Comparison of ENCODE assay signal across 11 cellular contexts in genomic region chr7:108503112-108504026, GRCh38. TPM values are rescaled to one million over a fixed set of nuclear protein-coding genes. Genes with fewer than 3 reads are reported as not detected.
DNase-seq lines count a peak whose midpoint lies in the region; ATAC-seq and TF ChIP-seq lines count a peak whose summit lies in the region.
"Had no signal": no experiment of that assay in that cellular context is flagged by ENCODE, and none has a peak within 500 bp of the region (broad histone marks: within the 10 kb centered on the region; RNA-seq: fewer than 3 reads in every experiment).

No MANE protein-coding gene starts in this region.

- peaks cover 0 to 4% (median 0%) of the 10 kb centered on the region in 4 donors for H3K4me1 ChIP-seq in upper lobe of left lung
- H3K4me1 ChIP-seq: SJSA1 had no signal

- H3K27me3 Mint-ChIP-seq in dendritic cell treated with granulocyte-macrophage colony-stimulating factor and Interleukin-4, amounts not matched to agents 40 ng/mL and 50 ng/mL, for 4 days = no peaks in the 10 kb centered on the region
- H3K27me3 Mint-ChIP-seq: naive thymus-derived CD8-positive, alpha-beta T cell had no signal

- DNase-seq in EL = peak; percentile 3
- DNase-seq in ACHN = no peak
- no peak for DNase-seq in SW 1271 (lab: John Stamatoyannopoulos, UW)
- DNase-seq in NCI-H1092 (lab: John Stamatoyannopoulos, UW) = no peak
- DNase-seq in upper lobe of left lung = no peak
- DNase-seq: naive thymus-derived CD8-positive, alpha-beta T cell had no signal

- H3K36me3 Mint-ChIP-seq in dendritic cell treated with granulocyte-macrophage colony-stimulating factor and Interleukin-4, amounts not matched to agents 40 ng/mL and 50 ng/mL, for 4 days (ENCODE audit: low read depth) = peaks cover 69% of the 10 kb centered on the region

- H3K4me3 Mint-ChIP-seq in dendritic cell treated with granulocyte-macrophage colony-stimulating factor and Interleukin-4, amounts not matched to agents 40 ng/mL and 50 ng/mL, for 4 days = no peak overlapping the region

- TF ChIP-seq POLR2A in upper lobe of left lung (IDR thresholded peaks at IDR 0.05) = no peak

- peaks cover 0 to 43% (median 12%) of the 10 kb centered on the region in 4 donors for H3K36me3 ChIP-seq in upper lobe of left lung
- H3K36me3 ChIP-seq: SJSA1 had no signal

- WGBS in upper lobe of left lung, 2 donors = 72 to 79% methylated on average over 5 of the region's 5 CpGs

- peaks cover 7% of the 10 kb centered on the region for H3K4me1 Mint-ChIP-seq in dendritic cell treated with granulocyte-macrophage colony-stimulating factor and Interleukin-4, amounts not matched to agents 40 ng/mL and 50 ng/mL, for 4 days (ENCODE audit: low read depth)

- peak overlapping the region in 2 of 4 donors; percentile 7 to 44 for H3K27ac ChIP-seq in upper lobe of left lung
- H3K27ac ChIP-seq: SJSA1, thoracic aorta had no signal

- TF ChIP-seq CTCF in upper lobe of left lung (IDR thresholded peaks at IDR 0.05) = no peak

- in situ Hi-C loops in ACHN (cut with HindIII; ENCODE audit: low pct_ligation_motif_present, low pct_unique_long_range_greater_than_20kb, low sequenced_read_pairs) = no loop called here

- H3K4me3 ChIP-seq in upper lobe of left lung = no peak overlapping the region
- H3K4me3 ChIP-seq: SJSA1, thoracic aorta had no signal

- intact Hi-C loops in dendritic cell treated with granulocyte-macrophage colony-stimulating factor and Interleukin-4, amounts not matched to agents 40 ng/mL and 50 ng/mL, for 4 days (cut with micrococcal nuclease) = no loop called here

- ATAC-seq in GM19452 (IDR thresholded peaks at IDR 0.05; ENCODE audit: unreplicated experiment) (peak; percentile 97), HG03139 (IDR thresholded peaks at IDR 0.05; ENCODE audit: unreplicated experiment) (peak; percentile 90), upper lobe of left lung (ENCODE audit: low FRiP score in 2 of 2) (no peak)

- peak overlapping the region; percentile 22 for H3K27ac Mint-ChIP-seq in dendritic cell treated with granulocyte-macrophage colony-stimulating factor and Interleukin-4, amounts not matched to agents 40 ng/mL and 50 ng/mL, for 4 days

- H3K9me3 ChIP-seq in upper lobe of left lung = no peaks in the 10 kb centered on the region
- H3K9me3 ChIP-seq: SJSA1, thoracic aorta had no signal

- TF ChIP-seq EP300 in upper lobe of left lung (IDR thresholded peaks at IDR 0.05) = peak in 1 of 4 donors; percentile 17

- H3K9me3 Mint-ChIP-seq in dendritic cell treated with granulocyte-macrophage colony-stimulating factor and Interleukin-4, amounts not matched to agents 40 ng/mL and 50 ng/mL, for 4 days = no peaks in the 10 kb centered on the region
- H3K9me3 Mint-ChIP-seq: naive thymus-derived CD8-positive, alpha-beta T cell had no signal

- no peaks in the 10 kb centered on the region for H3K27me3 ChIP-seq in upper lobe of left lung
- H3K27me3 ChIP-seq: SJSA1 had no signal

RNA-seq across cellular contexts. Expression of gene PNPLA8, which starts 22.6 kb away (rescaled TPM):
- 10 to 100 TPM in 5 of 6 donors, 1 to 10 TPM in 1; 6.5 to 39.1 (median 23.9) TPM for total RNA-seq in upper lobe of left lung

RNA-seq across cellular contexts. Expression of gene NRCAM, which starts 47.1 kb away (rescaled TPM):
- 10 to 100 TPM in 1 of 6 donors, 1 to 10 TPM in 5; 2.5 to 23.0 (median 5.0) TPM for total RNA-seq in upper lobe of left lung
- total RNA-seq: SJSA1 had no signal

Comparison
In these comparisons a context has a peak if more than half of its experiments do, and no peak if none do; other contexts are left out.
1. ATAC-seq: peak in GM19452 (single experiment) and HG03139 (single experiment); none in upper lobe of left lung (0 of 2).